21 cellular contexts compared by ENCODE assay signal in the genomic region with DNA sequence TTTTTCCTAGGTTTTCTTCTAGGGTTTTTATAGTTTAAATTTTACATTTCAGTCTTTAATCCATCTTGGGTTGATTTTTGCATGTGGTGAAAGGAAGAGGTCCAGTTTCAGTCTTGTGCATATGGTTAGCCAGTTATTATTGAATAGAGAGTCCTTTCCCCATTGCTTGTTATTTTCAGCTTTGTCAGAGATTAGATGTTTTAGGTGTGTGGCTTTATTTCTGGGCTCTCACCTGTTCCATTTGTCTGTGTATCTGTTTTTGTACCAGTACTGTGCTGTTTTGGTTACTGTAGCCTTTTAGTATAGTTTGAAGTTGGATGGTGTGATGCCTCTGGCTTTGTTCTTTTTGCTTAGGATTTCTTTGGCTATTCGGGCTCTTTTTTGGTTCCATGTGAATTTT.
"Had no signal": no experiment of that assay in that cellular context is flagged by ENCODE, and none has a peak within 500 bp of the region (broad histone marks: within the 10 kb centered on the region; RNA-seq: fewer than 3 reads in every experiment).

No MANE protein-coding gene starts in this region.

- H3K27ac Mint-ChIP-seq: activated CD4-positive, alpha-beta memory T cell treated with anti-CD3 and anti-CD28 coated beads, Interleukin-2, amount 10 ng/mL, durations not matched to agents 7 days and 5 days; activated CD4-positive, alpha-beta T cell treated with anti-CD3 and anti-CD28 coated beads, Interleukin-2, amount 10 ng/mL, durations not matched to agents 7 days and 5 days; activated naive CD4-positive, alpha-beta T cell treated with anti-CD3 and anti-CD28 coated beads, Interleukin-2, amount 50 U/mL, for 72 hours had no signal

- H3K27ac ChIP-seq: adrenal gland, Peyer's patch, RWPE1, SJCRH30, VCaP had no signal

- H3K4me2 ChIP-seq: SK-N-SH had no signal

- H3K36me3 ChIP-seq: adrenal gland, Peyer's patch, SJCRH30 had no signal

- H3K4me3 ChIP-seq: adrenal gland, Peyer's patch, SJCRH30 had no signal

- H3K27me3 Mint-ChIP-seq: activated CD4-positive, alpha-beta memory T cell treated with anti-CD3 and anti-CD28 coated beads, Interleukin-2, amount 10 ng/mL, durations not matched to agents 7 days and 5 days; activated CD4-positive, alpha-beta T cell treated with anti-CD3 and anti-CD28 coated beads, Interleukin-2, amount 10 ng/mL, durations not matched to agents 7 days and 5 days had no signal

- H3K27me3 ChIP-seq: adrenal gland, Peyer's patch, SJCRH30 had no signal

- ATAC-seq: activated naive CD4-positive, alpha-beta T cell treated with anti-CD3 and anti-CD28 coated beads, Interleukin-2, amount 50 U/mL, for 72 hours had no signal

- H3K9ac ChIP-seq: SK-N-SH had no signal

- H3K9me3 ChIP-seq: Peyer's patch, SK-N-SH had no signal

- DNase-seq: activated CD4-positive, alpha-beta memory T cell treated with anti-CD3 and anti-CD28 coated beads, Interleukin-2, amount 10 ng/mL, durations not matched to agents 7 days and 5 days; activated CD4-positive, alpha-beta T cell treated with anti-CD3 and anti-CD28 coated beads, Interleukin-2, amount 10 ng/mL, durations not matched to agents 7 days and 5 days; activated CD4-positive, CD25-positive, alpha-beta regulatory T cell; adrenal gland; anterior cingulate cortex; Karpas-422; MM.1S; NCI-H1105; NCI-H1436; NCI-H1694 treated with DMSO at 0.1 percent for 48 hours; NCI-H2029 treated with DMSO at 0.1 percent for 48 hours; NCI-H510A treated with DMSO at 0.1 percent for 48 hours; NCI-H69; Peyer's patch; Right ventricle myocardium superior; SJCRH30; SK-N-SH; T-helper 1 cell had no signal

- H3K4me3 Mint-ChIP-seq: activated CD4-positive, alpha-beta memory T cell treated with anti-CD3 and anti-CD28 coated beads, Interleukin-2, amount 10 ng/mL, durations not matched to agents 7 days and 5 days; activated CD4-positive, alpha-beta T cell treated with anti-CD3 and anti-CD28 coated beads, Interleukin-2, amount 10 ng/mL, durations not matched to agents 7 days and 5 days had no signal

- H3K4me1 ChIP-seq: Peyer's patch, SJCRH30 had no signal
